Comparison of ENCODE assay signal across 22 cellular contexts in genomic region chr4:135718019-135718418, GRCh38.
A peak's percentile ranks its signal among the peaks of the same experiment; 100 is the strongest.
DNase-seq lines count a peak whose midpoint lies in the region; TF ChIP-seq lines count a peak whose summit lies in the region.
"Had no signal": no experiment of that assay in that cellular context is flagged by ENCODE, and none has a peak within 500 bp of the region (broad histone marks: within the 10 kb centered on the region; RNA-seq: fewer than 3 reads in every experiment).

No MANE protein-coding gene starts in this region.

- no peak overlapping the region for H3K27ac ChIP-seq in hepatocyte
- no peak overlapping the region for H3K27ac ChIP-seq in vagina
- H3K27ac ChIP-seq: RWPE1, WERI-Rb-1 had no signal

- no peak overlapping the region for H3K4me3 Mint-ChIP-seq in activated CD4-positive, alpha-beta memory T cell treated with anti-CD3 and anti-CD28 coated beads, Interleukin-2, amount 10 ng/mL, durations not matched to agents 7 days and 5 days
- H3K4me3 Mint-ChIP-seq: activated CD8-positive, alpha-beta T cell treated with anti-CD3 and anti-CD28 coated beads, Interleukin-2, amount 10 ng/mL, durations not matched to agents 7 days and 5 days; activated naive CD8-positive, alpha-beta T cell; activated T-cell treated with anti-CD3 and anti-CD28 coated beads, Interleukin-2, amount 50 U/mL, for 72 hours; stimulated activated naive CD8-positive, alpha-beta T cell treated with anti-CD3 and anti-CD28 coated beads, Interleukin-15, Interleukin-2, amounts not matched to agents 100 ng/mL and 50 ng/mL, for 24 hours had no signal

- no peaks in the 10 kb centered on the region for H3K36me3 ChIP-seq in adipocyte (ENCODE audit: control insufficient read depth, insufficient read depth, low read length, severe bottlenecking)
- H3K36me3 ChIP-seq in hepatocyte (replicated peaks; ENCODE audit: insufficient read depth, low read depth), result no peaks in the 10 kb centered on the region
- no peaks in the 10 kb centered on the region for H3K36me3 ChIP-seq in vagina
- H3K36me3 ChIP-seq: WERI-Rb-1 had no signal

- H3K4me1 Mint-ChIP-seq in activated CD4-positive, alpha-beta memory T cell treated with anti-CD3 and anti-CD28 coated beads, Interleukin-2, amount 10 ng/mL, durations not matched to agents 7 days and 5 days, result no peaks in the 10 kb centered on the region

- H3K9ac ChIP-seq in adipocyte (ENCODE audit: low read length), result no peak overlapping the region

- no peaks in the 10 kb centered on the region for H3K36me3 Mint-ChIP-seq in activated CD4-positive, alpha-beta memory T cell treated with anti-CD3 and anti-CD28 coated beads, Interleukin-2, amount 10 ng/mL, durations not matched to agents 7 days and 5 days (ENCODE audit: low read depth)
- H3K36me3 Mint-ChIP-seq: activated naive CD8-positive, alpha-beta T cell had no signal

- H3K79me2 ChIP-seq in hepatocyte, result no peaks in the 10 kb centered on the region

- H3K4me3 ChIP-seq in adipocyte (ENCODE audit: low read length) (no peak overlapping the region), hepatocyte (no peak overlapping the region), vagina (no peak overlapping the region)

- H3K4me1 ChIP-seq in adipocyte (ENCODE audit: control insufficient read depth, insufficient read depth, low read length) (no peaks in the 10 kb centered on the region), hepatocyte (ENCODE audit: insufficient read depth) (no peaks in the 10 kb centered on the region), vagina (no peaks in the 10 kb centered on the region)

- no peaks in the 10 kb centered on the region for H4K20me1 ChIP-seq in hepatocyte (ENCODE audit: insufficient read depth, poor library complexity, severe bottlenecking)

- no peaks in the 10 kb centered on the region for H3K27me3 Mint-ChIP-seq in activated CD4-positive, alpha-beta memory T cell treated with anti-CD3 and anti-CD28 coated beads, Interleukin-2, amount 10 ng/mL, durations not matched to agents 7 days and 5 days
- H3K27me3 Mint-ChIP-seq: activated naive CD8-positive, alpha-beta T cell; stimulated activated naive CD8-positive, alpha-beta T cell treated with anti-CD3 and anti-CD28 coated beads, Interleukin-15, Interleukin-2, amounts not matched to agents 100 ng/mL and 50 ng/mL, for 24 hours had no signal

- WGBS in hepatocyte (ENCODE audit: low lambda C conversion rate, missing lambda C conversion rate), result 95% methylated on average over 1 of the region's 1 CpG

- POLR2A ChIA-PET in activated CD4-positive, alpha-beta memory T cell treated with anti-CD3 and anti-CD28 coated beads, Interleukin-2, amount 10 ng/mL, durations not matched to agents 7 days and 5 days (lab: Charles Lee), result no interaction called here

- peak; percentile 37 for TF ChIP-seq CTCF in hepatocyte (IDR thresholded peaks at IDR 0.05; ENCODE audit: poor library complexity)
- TF ChIP-seq CTCF in vagina (IDR thresholded peaks at IDR 0.05), result no peak

- no peaks in the 10 kb centered on the region for H3K9me3 Mint-ChIP-seq in activated CD4-positive, alpha-beta memory T cell treated with anti-CD3 and anti-CD28 coated beads, Interleukin-2, amount 10 ng/mL, durations not matched to agents 7 days and 5 days
- H3K9me3 Mint-ChIP-seq: stimulated activated naive CD8-positive, alpha-beta T cell treated with anti-CD3 and anti-CD28 coated beads, Interleukin-15, Interleukin-2, amounts not matched to agents 100 ng/mL and 50 ng/mL, for 24 hours had no signal

- no peak for TF ChIP-seq EP300 in Ishikawa (IDR thresholded peaks at IDR 0.05; ENCODE audit: borderline replicate concordance)

- no peaks in the 10 kb centered on the region for H3K9me2 ChIP-seq in hepatocyte (replicated peaks; ENCODE audit: insufficient read depth)

- H3K9me3 ChIP-seq in adipocyte (ENCODE audit: control insufficient read depth, low read length), result no peaks in the 10 kb centered on the region
- no peaks in the 10 kb centered on the region for H3K9me3 ChIP-seq in hepatocyte (ENCODE audit: low read depth)
- H3K9me3 ChIP-seq in vagina, result no peaks in the 10 kb centered on the region

- peak; percentile 10 for DNase-seq in ACHN
- peak; percentile 44 for DNase-seq in adipocyte (ENCODE audit: low read depth)
- DNase-seq in hepatocyte (ENCODE audit: low spot score), result no peak
- no peak for DNase-seq in stimulated activated CD8-positive, alpha-beta memory T cell treated with anti-CD3 and anti-CD28 coated beads, Interleukin-4, amount 100 ng/mL, for 48 hours
- no peak for DNase-seq in DMS79 treated with DMSO at 0.1 percent for 48 hours (lab: John Stamatoyannopoulos, UW)
- no peak for DNase-seq in vagina (ENCODE audit: extremely low spot score in 2 of 2)
- no peak for DNase-seq in activated CD4-positive, alpha-beta memory T cell treated with anti-CD3 and anti-CD28 coated beads, Interleukin-2, amount 10 ng/mL, durations not matched to agents 7 days and 5 days
- DNase-seq: activated CD8-positive, alpha-beta T cell treated with anti-CD3 and anti-CD28 coated beads, Interleukin-2, amount 10 ng/mL, durations not matched to agents 7 days and 5 days; activated T-cell treated with anti-CD3 and anti-CD28 coated beads, Interleukin-2, amount 50 U/mL, for 72 hours; central memory CD4-positive, alpha-beta T cell; COR-L47; effector CD8-positive, alpha-beta T cell; GDM1; left colon; midbrain; NCI-H82; right cardiac atrium; WERI-Rb-1 had no signal

- H2AFZ ChIP-seq in hepatocyte, result no peak overlapping the region

- no peak for TF ChIP-seq POLR2A in vagina (IDR thresholded peaks at IDR 0.05)

- H3K27me3 ChIP-seq in adipocyte (replicated peaks; ENCODE audit: control insufficient read depth, insufficient read depth, low read length) (no peaks in the 10 kb centered on the region), hepatocyte (no peaks in the 10 kb centered on the region), vagina (no peaks in the 10 kb centered on the region)

- peak; percentile 31; the same call in 1 of the 2 replicates for TF ChIP-seq RAD21 in Ishikawa (IDR thresholded peaks at IDR 0.05; ENCODE audit: low read depth)

- in situ Hi-C loops in ACHN (cut with HindIII; ENCODE audit: low pct_ligation_motif_present, low pct_unique_long_range_greater_than_20kb, low sequenced_read_pairs), result no loop called here

- no peak overlapping the region for H3K4me2 ChIP-seq in hepatocyte

- H3K27ac Mint-ChIP-seq in activated CD4-positive, alpha-beta memory T cell treated with anti-CD3 and anti-CD28 coated beads, Interleukin-2, amount 10 ng/mL, durations not matched to agents 7 days and 5 days, result no peak overlapping the region
- H3K27ac Mint-ChIP-seq: activated CD8-positive, alpha-beta T cell treated with anti-CD3 and anti-CD28 coated beads, Interleukin-2, amount 10 ng/mL, durations not matched to agents 7 days and 5 days; activated naive CD8-positive, alpha-beta T cell; activated T-cell treated with anti-CD3 and anti-CD28 coated beads, Interleukin-2, amount 50 U/mL, for 72 hours; stimulated activated naive CD8-positive, alpha-beta T cell treated with anti-CD3 and anti-CD28 coated beads, Interleukin-15, Interleukin-2, amounts not matched to agents 100 ng/mL and 50 ng/mL, for 24 hours had no signal

- CTCF ChIA-PET in activated CD4-positive, alpha-beta memory T cell treated with anti-CD3 and anti-CD28 coated beads, Interleukin-2, amount 10 ng/mL, durations not matched to agents 7 days and 5 days (lab: Charles Lee), result no interaction called here

- intact Hi-C loops in vagina (cut with DNase I), result no loop called here

TF ChIP-seq in Ishikawa, 13 proteins besides CTCF, POLR2A, EP300 and RAD21:
- TF ChIP-seq TCF12 (IDR thresholded peaks at IDR 0.05; ENCODE audit: low read depth), result no peak

Comparison
In these comparisons a context has a peak if more than half of its experiments do, and no peak if none do; other contexts are left out.
1. DNase-seq: peak in ACHN (single experiment) and adipocyte (single experiment); none in hepatocyte (single experiment), stimulated activated CD8-positive, alpha-beta memory T cell treated with anti-CD3 and anti-CD28 coated beads, Interleukin-4, amount 100 ng/mL, for 48 hours (single experiment), DMS79 treated with DMSO at 0.1 percent for 48 hours (single experiment), vagina (0 of 2) and activated CD4-positive, alpha-beta memory T cell treated with anti-CD3 and anti-CD28 coated beads, Interleukin-2, amount 10 ng/mL, durations not matched to agents 7 days and 5 days (single experiment).